8 cellular contexts compared by ENCODE assay signal in genomic region chr17:75864448-75864871, GRCh38. TPM values are rescaled to one million over a fixed set of nuclear protein-coding genes. Genes with fewer than 3 reads are reported as not detected.
DNase-seq lines count a peak whose midpoint lies in the region; FAIRE-seq and TF ChIP-seq lines count a peak whose summit lies in the region.

No MANE protein-coding gene starts in this region.

- FAIRE-seq in H54 (lab: Jason Lieb, UNC) = no peak

- TF ChIP-seq CTCF in brain (conservative IDR thresholded peaks at IDR 0.05) = no peak

- peaks cover 3% of the 10 kb centered on the region for H3K4me1 ChIP-seq in mesodermal cell (ENCODE audit: control insufficient read depth, insufficient read depth, low read length, poor library complexity, severe bottlenecking)

- peak overlapping the region in 2 of 5 experiments; percentile 20 to 52 for H3K4me3 Mint-ChIP-seq in brain

- DNase-seq in activated CD4-positive, alpha-beta T cell treated with anti-CD3 and anti-CD28 coated beads for 48 hours = peak; percentile 54
- no peak for DNase-seq in activated CD4-positive, alpha-beta T cell treated with anti-CD3 and anti-CD28 coated beads, Interleukin-2, amount 50 U/mL, for 4 hours
- DNase-seq in H54 (ENCODE audit: insufficient read length, low spot score) = peak; percentile 60
- DNase-seq in MV-4-11 (lab: John Stamatoyannopoulos, UW) = peak; percentile 86
- no peak for DNase-seq in NCI-H187 (lab: John Stamatoyannopoulos, UW)
- DNase-seq in KG1 (lab: John Stamatoyannopoulos, UW) = no peak

- no peaks in the 10 kb centered on the region for H3K36me3 ChIP-seq in mesodermal cell (ENCODE audit: control insufficient read depth, insufficient read depth, low read length)

- H3K27me3 Mint-ChIP-seq in brain = peaks cover 5% of the 10 kb centered on the region

- H3K27ac Mint-ChIP-seq in brain = peak overlapping the region; percentile 11 to 84 (median 78)

- H3K4me1 Mint-ChIP-seq in brain = peaks cover 26% of the 10 kb centered on the region

- TF ChIP-seq POLR2A in H54 (IDR thresholded peaks at IDR 0.05; ENCODE audit: low read depth, low read length) = no peak

- H3K27ac ChIP-seq in mesodermal cell (ENCODE audit: low read depth, low read length, severe bottlenecking) = peak overlapping the region; percentile 36

- WGBS in mesodermal cell (ENCODE audit: insufficient coverage in 2 of 2), 2 experiments = 72 to 89% methylated on average over 6 to 8 of the region's 8 CpGs

- no peak overlapping the region for H3K4me3 ChIP-seq in mesodermal cell (ENCODE audit: extremely low read depth, insufficient read depth, low read length, poor library complexity, severe bottlenecking)

- H3K9me3 Mint-ChIP-seq in brain = peaks cover 0 to 4% (median 0%) of the 10 kb centered on the region in 5 experiments

- H3K9me3 ChIP-seq in mesodermal cell (ENCODE audit: control insufficient read depth, low read length) = no peaks in the 10 kb centered on the region

- no peaks in the 10 kb centered on the region for H3K36me3 Mint-ChIP-seq in brain

RNA-seq across cellular contexts. Expression of gene WBP2, which starts 9.3 kb away (rescaled TPM):
- 502 TPM for polyA plus RNA-seq in brain (ENCODE audit: insufficient read depth, low read depth, low replicate concordance)
- 129 TPM for polyA plus RNA-seq in mesodermal cell (2013, experiment 1 of 2)
- 107 TPM for polyA plus RNA-seq in mesodermal cell (2013, experiment 2 of 2)

RNA-seq across cellular contexts. Expression of gene TRIM47, which starts 13.9 kb away (rescaled TPM):
- polyA plus RNA-seq in brain (ENCODE audit: insufficient read depth, low read depth, low replicate concordance) = 46.1 TPM
- polyA plus RNA-seq in mesodermal cell (2013, experiment 1 of 2) = 26.5 TPM
- polyA plus RNA-seq in mesodermal cell (2013, experiment 2 of 2) = 18.2 TPM

RNA-seq across cellular contexts. Expression of gene UNC13D, which starts 20.3 kb away (rescaled TPM):
- 1.8 TPM for polyA plus RNA-seq in brain (ENCODE audit: insufficient read depth, low read depth, low replicate concordance)
- polyA plus RNA-seq in mesodermal cell (2013, experiment 1 of 2) = 1.6 TPM
- 1.2 TPM for polyA plus RNA-seq in mesodermal cell (2013, experiment 2 of 2)

RNA-seq across cellular contexts. Expression of gene TRIM65, which starts 32.3 kb away (rescaled TPM):
- 12.5 TPM for polyA plus RNA-seq in brain (ENCODE audit: insufficient read depth, low read depth, low replicate concordance)
- 21.3 TPM for polyA plus RNA-seq in mesodermal cell (2013, experiment 1 of 2)
- 20.0 TPM for polyA plus RNA-seq in mesodermal cell (2013, experiment 2 of 2)

RNA-seq across cellular contexts. Expression of gene MRPL38, which starts 40.2 kb away (rescaled TPM):
- polyA plus RNA-seq in brain (ENCODE audit: insufficient read depth, low read depth, low replicate concordance) = 83.7 TPM
- polyA plus RNA-seq in mesodermal cell (2013, experiment 1 of 2) = 51.2 TPM
- polyA plus RNA-seq in mesodermal cell (2013, experiment 2 of 2) = 46.2 TPM

Comparison
In these comparisons a context has a peak if more than half of its experiments do, and no peak if none do; other contexts are left out.
1. DNase-seq: peak in activated CD4-positive, alpha-beta T cell treated with anti-CD3 and anti-CD28 coated beads for 48 hours (single experiment), H54 (single experiment) and MV-4-11 (single experiment); none in activated CD4-positive, alpha-beta T cell treated with anti-CD3 and anti-CD28 coated beads, Interleukin-2, amount 50 U/mL, for 4 hours (0 of 2), NCI-H187 (0 of 2) and KG1 (single experiment).